9 cellular contexts compared by ENCODE assay signal in genomic region chrX:134782796-134783195, GRCh38. TPM values are rescaled to one million over a fixed set of nuclear protein-coding genes. Genes with fewer than 3 reads are reported as not detected.
DNase-seq lines count a peak whose midpoint lies in the region; FAIRE-seq and TF ChIP-seq lines count a peak whose summit lies in the region.
"Had no signal": no experiment of that assay in that cellular context is flagged by ENCODE, and none has a peak within 500 bp of the region (broad histone marks: within the 10 kb centered on the region; RNA-seq: fewer than 3 reads in every experiment).

No MANE protein-coding gene starts in this region.

- H3K79me2 ChIP-seq in OCI-LY1 (ENCODE audit: insufficient read depth, low read length), result no peaks in the 10 kb centered on the region

- FAIRE-seq in small intestine (lab: Jason Lieb, UNC), result no peak

- DNase-seq in NCI-H1092 (lab: John Stamatoyannopoulos, UW) (peak; percentile 6), NCI-H1092 treated with DMSO at 0.1 percent for 48 hours (lab: John Stamatoyannopoulos, UW) (no peak), fibroblast of gingiva (ENCODE audit: low read depth) (peak; percentile 16), small intestine (peak; percentile 33), activated gamma-delta T cell treated with Interleukin-2 at 50 U/mL for 16 hours (no peak), activated gamma-delta T cell (lab: John Stamatoyannopoulos, UW) (no peak)
- DNase-seq in stimulated activated CD4-positive, alpha-beta T cell treated with anti-CD3 and anti-CD28 coated beads, Interleukin-4, amount 100 ng/mL, for 1 hour, result no peak
- DNase-seq: MG63 had no signal

- H3F3A ChIP-seq in OCI-LY1 (ENCODE audit: insufficient read depth, low read length), result no peaks in the 10 kb centered on the region

- WGBS in small intestine, 3 donors, result 38 to 56% (median 49%) methylated on average over 3 of the region's 3 CpGs

- H2AFZ ChIP-seq in OCI-LY1 (ENCODE audit: low read length), result no peak overlapping the region

- no peaks in the 10 kb centered on the region for H4K20me1 ChIP-seq in OCI-LY1 (ENCODE audit: insufficient read depth, low read length)

- H3K9me3 ChIP-seq in OCI-LY1 (ENCODE audit: low read length), result no peaks in the 10 kb centered on the region
- no peaks in the 10 kb centered on the region for H3K9me3 ChIP-seq in small intestine (ENCODE audit: control insufficient read depth, low read depth)
- H3K9me3 ChIP-seq: MG63 had no signal

- H3K27ac ChIP-seq in OCI-LY1 (ENCODE audit: low read depth, low read length, poor library complexity, severe bottlenecking) (no peak overlapping the region), small intestine (ENCODE audit: low read depth in 1 of 2, low read length in 1 of 2) (no peak overlapping the region)

- no peaks in the 10 kb centered on the region for H3K9me2 ChIP-seq in OCI-LY1 (ENCODE audit: low read depth, low read length)

- peak; percentile 36 for TF ChIP-seq CTCF in OCI-LY1 (IDR thresholded peaks at IDR 0.05; ENCODE audit: low read length)

- no peak overlapping the region for H3K4me3 ChIP-seq in OCI-LY1 (ENCODE audit: low read depth, low read length, poor library complexity, severe bottlenecking)
- no peak overlapping the region for H3K4me3 ChIP-seq in small intestine (ENCODE audit: low read depth in 1 of 2, low read length in 2 of 2)
- H3K4me3 ChIP-seq: MG63 had no signal

- no peak overlapping the region for H3K9ac ChIP-seq in OCI-LY1 (ENCODE audit: low read length)

- H3K36me3 ChIP-seq in OCI-LY1 (ENCODE audit: insufficient read depth, low read length) (peaks cover 44% of the 10 kb centered on the region), small intestine (ENCODE audit: control insufficient read depth in 2 of 2, insufficient read depth in 2 of 2, low read length in 2 of 2) (peaks cover 2% of the 10 kb centered on the region in 2 donors)

- no peak overlapping the region for H3K4me2 ChIP-seq in OCI-LY1 (ENCODE audit: low read length)

- H3K27me3 ChIP-seq in OCI-LY1 (ENCODE audit: insufficient read depth, low read length), result no peaks in the 10 kb centered on the region
- H3K27me3 ChIP-seq in small intestine (ENCODE audit: control insufficient read depth in 2 of 2, insufficient read depth in 2 of 2, low read length in 2 of 2), result no peaks in the 10 kb centered on the region
- H3K27me3 ChIP-seq: MG63 had no signal

- H3K4me1 ChIP-seq in OCI-LY1 (ENCODE audit: insufficient read depth, low read length, severe bottlenecking) (no peaks in the 10 kb centered on the region), small intestine (ENCODE audit: control insufficient read depth in 2 of 2, insufficient read depth in 1 of 2, low read depth in 1 of 2, low read length in 1 of 2) (no peaks in the 10 kb centered on the region)

RNA-seq across cellular contexts. Expression of gene PABIR2, which starts 14.2 kb away (rescaled TPM):
- polyA plus RNA-seq in small intestine, result 10 to 100 TPM; 16.8 to 23.7 (median 18.1) TPM

Comparison
In these comparisons a context has a peak if more than half of its experiments do, and no peak if none do; other contexts are left out.
1. DNase-seq: peak in NCI-H1092 (single experiment), fibroblast of gingiva (single experiment) and small intestine (single experiment); none in NCI-H1092 treated with DMSO at 0.1 percent for 48 hours (single experiment), activated gamma-delta T cell treated with Interleukin-2 at 50 U/mL for 16 hours (single experiment), activated gamma-delta T cell (single experiment) and stimulated activated CD4-positive, alpha-beta T cell treated with anti-CD3 and anti-CD28 coated beads, Interleukin-4, amount 100 ng/mL, for 1 hour (single experiment).